Comparison of ENCODE assay signal across 20 cellular contexts in the genomic region with DNA sequence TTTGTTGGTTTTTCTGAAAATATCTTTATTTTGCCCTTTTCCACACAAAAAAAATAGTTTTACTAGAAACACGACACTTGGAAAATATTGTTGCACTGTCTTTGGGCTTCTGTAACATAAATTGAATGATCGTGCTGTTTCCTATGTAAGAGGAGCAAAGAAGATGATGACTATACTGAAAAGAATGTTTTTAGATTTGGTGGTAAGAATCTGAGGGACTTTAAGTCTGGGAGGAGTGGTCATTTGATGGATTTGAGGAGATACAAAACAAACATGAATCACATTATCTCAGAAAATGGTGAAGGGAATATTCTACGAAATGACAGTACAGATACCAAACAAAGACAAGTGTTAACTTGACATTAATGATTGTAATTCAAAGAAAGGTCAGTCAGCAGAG.
DNase-seq lines count a peak whose midpoint lies in the region; ATAC-seq and TF ChIP-seq lines count a peak whose summit lies in the region.
"Had no signal": no experiment of that assay in that cellular context is flagged by ENCODE, and none has a peak within 500 bp of the region (broad histone marks: within the 10 kb centered on the region; RNA-seq: fewer than 3 reads in every experiment).

No MANE protein-coding gene starts in this region.

- intact Hi-C loops in psoas muscle (cut with DNase I): no loop called here

- 74 to 80% (median 79%) methylated on average over 3 of the region's 3 CpGs for WGBS in psoas muscle, 3 donors

- peak overlapping the region; percentile 42 for H2AFZ ChIP-seq in SU-DHL-6 (ENCODE audit: low read depth, low read length, severe bottlenecking)

- no peaks in the 10 kb centered on the region for H3K79me2 ChIP-seq in SU-DHL-6 (ENCODE audit: insufficient read depth, low read length)

- H3K4me1 Mint-ChIP-seq in chondrocyte (ENCODE audit: low read depth) (peaks cover 17% of the 10 kb centered on the region), osteocyte (ENCODE audit: unreplicated experiment) (peaks cover 19% of the 10 kb centered on the region)

- no peaks in the 10 kb centered on the region for H3K36me3 Mint-ChIP-seq in chondrocyte (ENCODE audit: low read depth)
- peaks cover 1% of the 10 kb centered on the region for H3K36me3 Mint-ChIP-seq in osteocyte (ENCODE audit: unreplicated experiment)

- H3K4me3 ChIP-seq in SU-DHL-6 (ENCODE audit: insufficient read depth, low read length, poor library complexity, severe bottlenecking): no peak overlapping the region
- H3K4me3 ChIP-seq in psoas muscle: no peak overlapping the region
- H3K4me3 ChIP-seq in BE2C (ENCODE audit: low read depth, low read length): no peak overlapping the region
- H3K4me3 ChIP-seq: HAP-1 had no signal

- ATAC-seq in HG03354 (IDR thresholded peaks at IDR 0.05; ENCODE audit: poor library complexity, severe bottlenecking, unreplicated experiment) (no peak), psoas muscle (no peak)
- ATAC-seq: HepG2, Panc1, Right ventricle myocardium inferior had no signal

- no peak overlapping the region for H3K27ac ChIP-seq in SU-DHL-6 (ENCODE audit: low read depth, low read length)
- H3K27ac ChIP-seq in psoas muscle: no peak overlapping the region

- 0 out of 2 replicates have a peak, but pooled peaks cover 8% of the 10 kb centered on the region for H3K36me3 ChIP-seq in SU-DHL-6 (ENCODE audit: low read length)
- H3K36me3 ChIP-seq in psoas muscle (ENCODE audit: insufficient read depth in 1 of 2, low read depth in 1 of 2): no peaks in the 10 kb centered on the region
- H3K36me3 ChIP-seq in BE2C: no peaks in the 10 kb centered on the region
- H3K36me3 ChIP-seq: HAP-1 had no signal

- no peaks in the 10 kb centered on the region for H3K9me2 ChIP-seq in SU-DHL-6 (replicated peaks; ENCODE audit: insufficient read depth, low read length)

- H3K4me1 ChIP-seq in psoas muscle (no peaks in the 10 kb centered on the region), BE2C (no peaks in the 10 kb centered on the region)
- H3K4me1 ChIP-seq: HAP-1 had no signal

- H3K27me3 ChIP-seq in SU-DHL-6 (ENCODE audit: low read length): no peaks in the 10 kb centered on the region
- H3K27me3 ChIP-seq in psoas muscle (ENCODE audit: insufficient read depth in 3 of 3, low read length in 2 of 3): no peaks in the 10 kb centered on the region
- no peaks in the 10 kb centered on the region for H3K27me3 ChIP-seq in BE2C

- H3K9me3 ChIP-seq in SU-DHL-6 (ENCODE audit: insufficient read depth, low read length) (peaks cover 36% of the 10 kb centered on the region; the same call in 1 of the 2 replicates), psoas muscle (no peaks in the 10 kb centered on the region), BE2C (no peaks in the 10 kb centered on the region)
- H3K9me3 ChIP-seq: HAP-1 had no signal

- H3K27me3 Mint-ChIP-seq in chondrocyte (ENCODE audit: low read depth): no peaks in the 10 kb centered on the region
- H3K27me3 Mint-ChIP-seq in osteocyte (ENCODE audit: unreplicated experiment): no peaks in the 10 kb centered on the region

- peak overlapping the region; percentile 25 for H3K27ac Mint-ChIP-seq in chondrocyte (ENCODE audit: unreplicated experiment)
- peak overlapping the region; percentile 76 for H3K27ac Mint-ChIP-seq in osteocyte (ENCODE audit: unreplicated experiment)

- H3K9me3 Mint-ChIP-seq in chondrocyte (ENCODE audit: low read depth) (peaks cover 5% of the 10 kb centered on the region), osteocyte (ENCODE audit: unreplicated experiment) (no peaks in the 10 kb centered on the region)

- H3K9ac ChIP-seq in SU-DHL-6 (ENCODE audit: low read length): no peak overlapping the region

- DNase-seq in ELR (ENCODE audit: low read depth): peak; percentile 9
- no peak for DNase-seq in chondrocyte (ENCODE audit: low spot score)
- DNase-seq in osteocyte (ENCODE audit: extremely low spot score, unreplicated experiment): no peak
- DNase-seq in foreskin melanocyte: no peak
- DNase-seq in psoas muscle: no peak
- no peak for DNase-seq in BE2C
- DNase-seq: AML-193, COR-L47, DMS153, NCI-H1105, NCI-H1694 treated with DMSO at 0.1 percent for 48 hours, NCI-H2107, NCI-H226, NCI-H524 treated with DMSO at 0.1 percent for 48 hours had no signal

- TF ChIP-seq CTCF in SU-DHL-6 (IDR thresholded peaks at IDR 0.05; ENCODE audit: insufficient read depth, low read length, poor library complexity, severe bottlenecking) (no peak), chondrocyte (IDR thresholded peaks at IDR 0.05) (no peak), osteocyte (IDR thresholded peaks at IDR 0.05) (no peak), psoas muscle (IDR thresholded peaks at IDR 0.05) (no peak), BE2C (IDR thresholded peaks at IDR 0.05; ENCODE audit: low read depth, low read length) (no peak)

- H3K4me3 Mint-ChIP-seq in chondrocyte (ENCODE audit: unreplicated experiment) (no peak overlapping the region), osteocyte (ENCODE audit: unreplicated experiment) (no peak overlapping the region)

- H3F3A ChIP-seq in SU-DHL-6 (ENCODE audit: insufficient read depth): no peaks in the 10 kb centered on the region; the same call in 1 of the 2 replicates

- no peaks in the 10 kb centered on the region for H4K20me1 ChIP-seq in SU-DHL-6 (ENCODE audit: low read depth, low read length)

- H3K4me2 ChIP-seq in SU-DHL-6 (ENCODE audit: low read depth, low read length, poor library complexity, severe bottlenecking): no peak overlapping the region
